40 cellular contexts compared by ENCODE assay signal in genomic region chr9:109191746-109192145, GRCh38. TPM values are rescaled to one million over a fixed set of nuclear protein-coding genes. Genes with fewer than 3 reads are reported as not detected.
"Had no signal": no experiment of that assay in that cellular context is flagged by ENCODE, and none has a peak within 500 bp of the region (broad histone marks: within the 10 kb centered on the region; RNA-seq: fewer than 3 reads in every experiment).

No MANE protein-coding gene starts in this region.

- DNase-seq: activated effector memory CD4-positive, alpha-beta T cell treated with anti-CD3 and anti-CD28 coated beads, Interleukin-2, amount 50 U/mL, for 16 hours; activated effector memory CD4-positive, alpha-beta T cell treated with Interleukin-2 at 50 U/mL for 16 hours; activated gamma-delta T cell; activated gamma-delta T cell treated with Interleukin-2 at 50 U/mL for 16 hours; activated naive CD4-positive, alpha-beta T cell; activated naive CD4-positive, alpha-beta T cell treated with anti-CD3 and anti-CD28 coated beads for 36 hours; activated naive CD4-positive, alpha-beta T cell treated with anti-CD3 and anti-CD28 coated beads, Interleukin-2, amount 10 ng/mL, durations not matched to agents 7 days and 5 days; activated naive CD4-positive, alpha-beta T cell treated with anti-CD3 and anti-CD28 coated beads, Interleukin-2, amount 50 U/mL, for 16 hours; activated naive CD4-positive, alpha-beta T cell treated with Interleukin-2 at 50 U/mL for 16 hours; activated naive CD8-positive, alpha-beta T cell treated with anti-CD3 and anti-CD28 coated beads for 36 hours; activated naive CD8-positive, alpha-beta T cell treated with anti-CD3 and anti-CD28 coated beads, Interleukin-2, amount 10 ng/mL, durations not matched to agents 7 days and 5 days; activated naive CD8-positive, alpha-beta T cell treated with anti-CD3 and anti-CD28 coated beads, Interleukin-2, amount 50 U/mL, for 24 hours; activated T-cell treated with anti-CD3 and anti-CD28 coated beads for 4 hours; activated T-cell treated with anti-CD3 and anti-CD28 coated beads, Interleukin-2, amount 50 U/mL, for 1 hour; activated T-cell treated with anti-CD3 and anti-CD28 coated beads, Interleukin-2, amount 50 U/mL, for 24 hours; activated T-cell treated with anti-CD3 and anti-CD28 coated beads, Interleukin-2, amount 50 U/mL, for 4 hours; activated T-cell treated with anti-CD3 and anti-CD28 coated beads, Interleukin-2, amount 50 U/mL, for 48 hours; activated T-cell treated with anti-CD3 and anti-CD28 coated beads, Interleukin-2, amount 50 U/mL, for 72 hours; adrenal gland; amniotic stem cell; amygdala; anterior cingulate cortex; aorta; body of pancreas; brain microvascular endothelial cell; caudate nucleus; central memory CD4-positive, alpha-beta T cell; cerebellar nuclear complex had no signal

- ATAC-seq: activated naive CD4-positive, alpha-beta T cell treated with anti-CD3 and anti-CD28 coated beads, Interleukin-2, amount 50 U/mL, for 72 hours; activated naive CD8-positive, alpha-beta T cell treated with anti-CD3 and anti-CD28 coated beads, Interleukin-2, amount 50 U/mL, for 24 hours; activated T-cell treated with anti-CD3 and anti-CD28 coated beads, Interleukin-2, amount 50 U/mL, for 4 hours; activated T-cell treated with anti-CD3 and anti-CD28 coated beads, Interleukin-2, amount 50 U/mL, for 72 hours; activated T-helper 17 cell treated with anti-CD3 and anti-CD28 coated beads, Interleukin-2, amount 50 U/mL, for 72 hours; body of pancreas had no signal

- H3K9me3 ChIP-seq: adrenal gland, ascending aorta, body of pancreas, breast epithelium had no signal

- H3K36me3 ChIP-seq: adrenal gland, ascending aorta, brain microvascular endothelial cell, breast epithelium, cardiac muscle cell had no signal

- H3K27ac ChIP-seq: adrenal gland, ascending aorta, body of pancreas, brain microvascular endothelial cell, breast epithelium, cardiac muscle cell had no signal

- H3K36me3 Mint-ChIP-seq: activated naive CD4-positive, alpha-beta T cell treated with anti-CD3 and anti-CD28 coated beads, Interleukin-2, amount 10 ng/mL, durations not matched to agents 7 days and 5 days; activated naive CD4-positive, alpha-beta T cell treated with anti-CD3 and anti-CD28 coated beads, Interleukin-2, amount 50 U/mL, for 24 hours; activated naive CD4-positive, alpha-beta T cell treated with anti-CD3 and anti-CD28 coated beads, Interleukin-2, amount 50 U/mL, for 72 hours; activated naive CD8-positive, alpha-beta T cell; activated naive CD8-positive, alpha-beta T cell treated with anti-CD3 and anti-CD28 coated beads for 36 hours; activated naive CD8-positive, alpha-beta T cell treated with anti-CD3 and anti-CD28 coated beads, Interleukin-2, amount 10 ng/mL, durations not matched to agents 7 days and 5 days; brain had no signal

- H3K4me3 ChIP-seq: adrenal gland, ascending aorta, body of pancreas, breast epithelium, cardiac muscle cell had no signal

- H3K9me3 Mint-ChIP-seq: activated naive CD4-positive, alpha-beta T cell treated with anti-CD3 and anti-CD28 coated beads for 36 hours; activated naive CD4-positive, alpha-beta T cell treated with anti-CD3 and anti-CD28 coated beads, Interleukin-2, amount 10 ng/mL, durations not matched to agents 7 days and 5 days; activated naive CD4-positive, alpha-beta T cell treated with anti-CD3 and anti-CD28 coated beads, Interleukin-2, amount 50 U/mL, for 24 hours; activated naive CD4-positive, alpha-beta T cell treated with anti-CD3 and anti-CD28 coated beads, Interleukin-2, amount 50 U/mL, for 72 hours; activated naive CD8-positive, alpha-beta T cell treated with anti-CD3 and anti-CD28 coated beads for 36 hours; activated naive CD8-positive, alpha-beta T cell treated with anti-CD3 and anti-CD28 coated beads, Interleukin-2, amount 10 ng/mL, durations not matched to agents 7 days and 5 days; activated naive CD8-positive, alpha-beta T cell treated with anti-CD3 and anti-CD28 coated beads, Interleukin-2, amount 50 U/mL, for 24 hours; activated T-cell treated with anti-CD3 and anti-CD28 coated beads, Interleukin-2, amount 50 U/mL, for 24 hours; activated T-cell treated with anti-CD3 and anti-CD28 coated beads, Interleukin-2, amount 50 U/mL, for 4 hours; activated T-cell treated with anti-CD3 and anti-CD28 coated beads, Interleukin-2, amount 50 U/mL, for 72 hours; activated T-helper 1 cell treated with anti-CD3 and anti-CD28 coated beads, Interleukin-12 subunit alpha, Interleukin-12 subunit beta, Interleukin-2, Interleukin-4 antibody, amounts not matched to agents 30 ng/mL and 10 ng/mL and 1 ng/mL, durations not matched to agents 14 hours and 24 hours and 36 hours; activated T-helper 17 cell treated with anti-CD3 and anti-CD28 coated beads, Interleukin-2, amount 50 U/mL, for 72 hours; activated T-helper 2 cell treated with anti-CD3 and anti-CD28 coated beads, Interferon-gamma antibody, Interleukin-2, Interleukin-4, amounts not matched to agents 10 μg/mL and 5 μg/mL and 100 μg/mL, durations not matched to agents 14 hours and 24 hours and 36 hours; brain; central memory CD8-positive, alpha-beta T cell had no signal

- H3K4me3 Mint-ChIP-seq: activated naive CD4-positive, alpha-beta T cell treated with anti-CD3 and anti-CD28 coated beads for 36 hours; activated naive CD4-positive, alpha-beta T cell treated with anti-CD3 and anti-CD28 coated beads, Interleukin-2, amount 10 ng/mL, durations not matched to agents 7 days and 5 days; activated naive CD4-positive, alpha-beta T cell treated with anti-CD3 and anti-CD28 coated beads, Interleukin-2, amount 50 U/mL, for 24 hours; activated naive CD8-positive, alpha-beta T cell; activated naive CD8-positive, alpha-beta T cell treated with anti-CD3 and anti-CD28 coated beads for 36 hours; activated naive CD8-positive, alpha-beta T cell treated with anti-CD3 and anti-CD28 coated beads, Interleukin-2, amount 10 ng/mL, durations not matched to agents 7 days and 5 days; activated naive CD8-positive, alpha-beta T cell treated with anti-CD3 and anti-CD28 coated beads, Interleukin-2, amount 50 U/mL, for 24 hours; activated T-cell treated with anti-CD3 and anti-CD28 coated beads, Interleukin-2, amount 50 U/mL, for 24 hours; activated T-cell treated with anti-CD3 and anti-CD28 coated beads, Interleukin-2, amount 50 U/mL, for 4 hours; activated T-cell treated with anti-CD3 and anti-CD28 coated beads, Interleukin-2, amount 50 U/mL, for 72 hours; activated T-helper 1 cell treated with anti-CD3 and anti-CD28 coated beads, Interleukin-12 subunit alpha, Interleukin-12 subunit beta, Interleukin-2, Interleukin-4 antibody, amounts not matched to agents 30 ng/mL and 10 ng/mL and 1 ng/mL, durations not matched to agents 14 hours and 24 hours and 36 hours; activated T-helper 17 cell treated with anti-CD3 and anti-CD28 coated beads, Interleukin-2, amount 50 U/mL, for 72 hours; brain; central memory CD8-positive, alpha-beta T cell had no signal

- H3K27me3 ChIP-seq: adrenal gland, ascending aorta, body of pancreas, brain microvascular endothelial cell, breast epithelium had no signal

- H3K27ac Mint-ChIP-seq: activated naive CD4-positive, alpha-beta T cell treated with anti-CD3 and anti-CD28 coated beads for 36 hours; activated naive CD4-positive, alpha-beta T cell treated with anti-CD3 and anti-CD28 coated beads, Interleukin-2, amount 10 ng/mL, durations not matched to agents 7 days and 5 days; activated naive CD4-positive, alpha-beta T cell treated with anti-CD3 and anti-CD28 coated beads, Interleukin-2, amount 50 U/mL, for 24 hours; activated naive CD4-positive, alpha-beta T cell treated with anti-CD3 and anti-CD28 coated beads, Interleukin-2, amount 50 U/mL, for 72 hours; activated naive CD8-positive, alpha-beta T cell; activated naive CD8-positive, alpha-beta T cell treated with anti-CD3 and anti-CD28 coated beads for 36 hours; activated naive CD8-positive, alpha-beta T cell treated with anti-CD3 and anti-CD28 coated beads, Interleukin-2, amount 10 ng/mL, durations not matched to agents 7 days and 5 days; activated naive CD8-positive, alpha-beta T cell treated with anti-CD3 and anti-CD28 coated beads, Interleukin-2, amount 50 U/mL, for 24 hours; activated T-cell treated with anti-CD3 and anti-CD28 coated beads, Interleukin-2, amount 50 U/mL, for 24 hours; activated T-cell treated with anti-CD3 and anti-CD28 coated beads, Interleukin-2, amount 50 U/mL, for 72 hours; activated T-helper 1 cell treated with anti-CD3 and anti-CD28 coated beads, Interleukin-12 subunit alpha, Interleukin-12 subunit beta, Interleukin-2, Interleukin-4 antibody, amounts not matched to agents 30 ng/mL and 10 ng/mL and 1 ng/mL, durations not matched to agents 14 hours and 24 hours and 36 hours; activated T-helper 17 cell treated with anti-CD3 and anti-CD28 coated beads, Interleukin-2, amount 50 U/mL, for 72 hours; activated T-helper 2 cell treated with anti-CD3 and anti-CD28 coated beads, Interferon-gamma antibody, Interleukin-2, Interleukin-4, amounts not matched to agents 10 μg/mL and 5 μg/mL and 100 μg/mL, durations not matched to agents 14 hours and 24 hours and 36 hours; brain had no signal

- H3K4me1 ChIP-seq: adrenal gland, ascending aorta, body of pancreas, breast epithelium had no signal

- H3K27me3 Mint-ChIP-seq: activated naive CD4-positive, alpha-beta T cell treated with anti-CD3 and anti-CD28 coated beads, Interleukin-2, amount 50 U/mL, for 24 hours; activated naive CD8-positive, alpha-beta T cell; activated naive CD8-positive, alpha-beta T cell treated with anti-CD3 and anti-CD28 coated beads for 36 hours; activated naive CD8-positive, alpha-beta T cell treated with anti-CD3 and anti-CD28 coated beads, Interleukin-2, amount 50 U/mL, for 24 hours; activated T-cell treated with anti-CD3 and anti-CD28 coated beads, Interleukin-2, amount 50 U/mL, for 24 hours; activated T-helper 17 cell treated with anti-CD3 and anti-CD28 coated beads, Interleukin-2, amount 50 U/mL, for 72 hours; central memory CD8-positive, alpha-beta T cell had no signal

- H3K4me1 Mint-ChIP-seq: activated naive CD4-positive, alpha-beta T cell treated with anti-CD3 and anti-CD28 coated beads, Interleukin-2, amount 50 U/mL, for 24 hours; activated naive CD8-positive, alpha-beta T cell treated with anti-CD3 and anti-CD28 coated beads for 36 hours; activated naive CD8-positive, alpha-beta T cell treated with anti-CD3 and anti-CD28 coated beads, Interleukin-2, amount 50 U/mL, for 24 hours; activated T-helper 17 cell treated with anti-CD3 and anti-CD28 coated beads, Interleukin-2, amount 50 U/mL, for 72 hours; central memory CD8-positive, alpha-beta T cell had no signal

RNA-seq across cellular contexts. Expression of gene FRRS1L, which starts 24.7 kb away (rescaled TPM):
- total RNA-seq: activated naive CD4-positive, alpha-beta T cell treated with anti-CD3 and anti-CD28 coated beads for 36 hours; activated naive CD4-positive, alpha-beta T cell treated with anti-CD3 and anti-CD28 coated beads, Interleukin-2, amount 50 U/mL, for 72 hours; activated naive CD8-positive, alpha-beta T cell treated with anti-CD3 and anti-CD28 coated beads for 36 hours; activated naive CD8-positive, alpha-beta T cell treated with anti-CD3 and anti-CD28 coated beads, Interleukin-2, amount 10 ng/mL, durations not matched to agents 7 days and 5 days; activated T-cell treated with anti-CD3 and anti-CD28 coated beads, Interleukin-2, amount 50 U/mL, for 72 hours; activated T-helper 1 cell treated with anti-CD3 and anti-CD28 coated beads, Interleukin-12 subunit alpha, Interleukin-12 subunit beta, Interleukin-2, Interleukin-4 antibody, amounts not matched to agents 30 ng/mL and 10 ng/mL and 1 ng/mL, durations not matched to agents 14 hours and 24 hours and 36 hours; activated T-helper 17 cell treated with anti-CD3 and anti-CD28 coated beads, Interleukin-2, amount 50 U/mL, for 72 hours; activated T-helper 2 cell treated with anti-CD3 and anti-CD28 coated beads, Interferon-gamma antibody, Interleukin-2, Interleukin-4, amounts not matched to agents 10 μg/mL and 5 μg/mL and 100 μg/mL, durations not matched to agents 14 hours and 24 hours and 36 hours; bronchial epithelial cell had no signal
